ENCODE assay signal across 14 cellular contexts in genomic region chr18:49859006-49859359, GRCh38. TPM values are rescaled to one million over a fixed set of nuclear protein-coding genes. Genes with fewer than 3 reads are reported as not detected.
DNase-seq lines count a peak whose midpoint lies in the region; ATAC-seq, FAIRE-seq and TF ChIP-seq lines count a peak whose summit lies in the region.
"Had no signal": no experiment of that assay in that cellular context is flagged by ENCODE, and none has a peak within 500 bp of the region (broad histone marks: within the 10 kb centered on the region; RNA-seq: fewer than 3 reads in every experiment).

No MANE protein-coding gene starts in this region.

- H3K27ac Mint-ChIP-seq in Caco-2 (ENCODE audit: unreplicated experiment) (peak overlapping the region; percentile 79), glutamatergic neuron (ENCODE audit: unreplicated experiment) (no peak overlapping the region), neural progenitor cell (peak overlapping the region; percentile 14)
- H3K27ac Mint-ChIP-seq: activated CD4-positive, alpha-beta T cell treated with anti-CD3 and anti-CD28 coated beads for 36 hours; activated naive CD4-positive, alpha-beta T cell treated with anti-CD3 and anti-CD28 coated beads, Interleukin-2, amount 50 U/mL, for 72 hours had no signal

- H3K27me3 Mint-ChIP-seq in Caco-2 (ENCODE audit: insufficient read depth, unreplicated experiment) (no peaks in the 10 kb centered on the region), glutamatergic neuron (ENCODE audit: unreplicated experiment) (no peaks in the 10 kb centered on the region), neural progenitor cell (ENCODE audit: insufficient read depth, low read depth) (peaks cover 5% of the 10 kb centered on the region)
- H3K27me3 Mint-ChIP-seq: activated CD4-positive, alpha-beta T cell treated with anti-CD3 and anti-CD28 coated beads for 36 hours had no signal

- no peak overlapping the region for H3K4me3 Mint-ChIP-seq in Caco-2 (ENCODE audit: unreplicated experiment)
- H3K4me3 Mint-ChIP-seq in glutamatergic neuron (ENCODE audit: unreplicated experiment) = no peak overlapping the region
- no peak overlapping the region for H3K4me3 Mint-ChIP-seq in neural progenitor cell
- H3K4me3 Mint-ChIP-seq: activated CD4-positive, alpha-beta T cell treated with anti-CD3 and anti-CD28 coated beads for 36 hours; naive thymus-derived CD4-positive, alpha-beta T cell; T-helper 17 cell had no signal

- H3K4me3 ChIP-seq in Caco-2 (ENCODE audit: low read depth, low read length) (no peak overlapping the region), Peyer's patch (no peak overlapping the region), neural progenitor cell (no peak overlapping the region)
- H3K4me3 ChIP-seq: cardiac muscle cell, testis had no signal

- no peak for ATAC-seq in HG02642 (IDR thresholded peaks at IDR 0.05; ENCODE audit: poor library complexity, unreplicated experiment)
- ATAC-seq: activated CD4-positive, alpha-beta T cell treated with anti-CD3 and anti-CD28 coated beads for 36 hours; naive thymus-derived CD4-positive, alpha-beta T cell; T-helper 17 cell had no signal

- H3K36me3 ChIP-seq in Caco-2 (ENCODE audit: control insufficient read depth, insufficient read depth, low read length) (no peaks in the 10 kb centered on the region), Peyer's patch (peaks cover 0 to 6% (median 0%) of the 10 kb centered on the region in 3 donors), neural progenitor cell (no peaks in the 10 kb centered on the region)
- H3K36me3 ChIP-seq: cardiac muscle cell had no signal

- no peak for FAIRE-seq in frontal cortex (lab: Jason Lieb, UNC)

- H3K9me3 Mint-ChIP-seq in Caco-2 (ENCODE audit: unreplicated experiment) = no peaks in the 10 kb centered on the region
- peaks cover 2% of the 10 kb centered on the region for H3K9me3 Mint-ChIP-seq in glutamatergic neuron (ENCODE audit: unreplicated experiment)
- no peaks in the 10 kb centered on the region for H3K9me3 Mint-ChIP-seq in neural progenitor cell
- H3K9me3 Mint-ChIP-seq: activated naive CD4-positive, alpha-beta T cell treated with anti-CD3 and anti-CD28 coated beads, Interleukin-2, amount 50 U/mL, for 72 hours; naive thymus-derived CD4-positive, alpha-beta T cell had no signal

- no peak overlapping the region for H3K9ac ChIP-seq in neural progenitor cell

- TF ChIP-seq CTCF in Caco-2 (IDR thresholded peaks at IDR 0.05; ENCODE audit: insufficient read depth in 1 of 2, low read depth in 1 of 2, low read length in 1 of 2, severe bottlenecking in 1 of 2, unreplicated experiment in 1 of 2) (no peak), Peyer's patch (IDR thresholded peaks at IDR 0.05) (no peak), glutamatergic neuron (IDR thresholded peaks at IDR 0.05; ENCODE audit: partially characterized antibody, unreplicated experiment) (peak; percentile 57), neural progenitor cell (IDR thresholded peaks at IDR 0.05) (no peak)

- H3K4me2 ChIP-seq in neural progenitor cell = no peak overlapping the region

- H3F3A ChIP-seq in neural progenitor cell (ENCODE audit: low read depth) = no peaks in the 10 kb centered on the region

- CTCF ChIA-PET in Caco-2 (lab: Charles Lee) = interaction anchor here (0.6 to 1.4 kb wide), 12 partner anchors 10 to 394 kb away, joined by 3 to 12 read pairs (median 4); partner anchors contain the start of gene C18orf32

- no peaks in the 10 kb centered on the region for H4K20me1 ChIP-seq in neural progenitor cell (ENCODE audit: low read depth)

- no TSS peak for BruUV-seq in Caco-2 (replicated peaks; lab: Mats Ljungman, UMichigan)

- H3K27me3 ChIP-seq in Caco-2 (replicated peaks; ENCODE audit: control insufficient read depth, insufficient read depth, low read length) (no peaks in the 10 kb centered on the region), Peyer's patch (no peaks in the 10 kb centered on the region), neural progenitor cell (no peaks in the 10 kb centered on the region)
- H3K27me3 ChIP-seq: cardiac muscle cell, testis had no signal

- intact Hi-C loops in Caco-2 (cut with micrococcal nuclease; ENCODE audit: unreplicated experiment) = loop anchor here (2.0 to 5.0 kb wide), 3 partner anchors 47 to 298 kb away; partner anchors contain the start of gene ACAA2

- DNase-seq in Caco-2 (no peak), Peyer's patch (peak in 2 of 3 donors; percentile 84 to 86), glutamatergic neuron (no peak), neural progenitor cell (ENCODE audit: low spot score) (no peak), T-helper 2 cell (no peak), frontal cortex (ENCODE audit: low spot score in 2 of 2) (no peak), iPS-NIHi11 (ENCODE audit: low spot score) (no peak)

- TF ChIP-seq POLR2A in Peyer's patch (IDR thresholded peaks at IDR 0.05) = no peak

- H3K9me3 ChIP-seq in Caco-2 = no peaks in the 10 kb centered on the region
- H3K9me3 ChIP-seq in Peyer's patch = no peaks in the 10 kb centered on the region
- no peaks in the 10 kb centered on the region for H3K9me3 ChIP-seq in neural progenitor cell (ENCODE audit: low read depth)
- H3K9me3 ChIP-seq: testis had no signal

- H3K4me1 Mint-ChIP-seq in Caco-2 (ENCODE audit: low read depth, unreplicated experiment) = peaks cover 5% of the 10 kb centered on the region
- peaks cover 33% of the 10 kb centered on the region for H3K4me1 Mint-ChIP-seq in glutamatergic neuron (ENCODE audit: low read depth, unreplicated experiment)
- peaks cover 24% of the 10 kb centered on the region for H3K4me1 Mint-ChIP-seq in neural progenitor cell
- H3K4me1 Mint-ChIP-seq: activated CD4-positive, alpha-beta T cell treated with anti-CD3 and anti-CD28 coated beads for 36 hours; T-helper 17 cell had no signal

- POLR2A ChIA-PET in Caco-2 (lab: Charles Lee) = no interaction called here

- H3K27ac ChIP-seq in Peyer's patch = peak overlapping the region in 3 of 4 donors; percentile 64 to 95 (median 87)
- H3K27ac ChIP-seq in neural progenitor cell = no peak overlapping the region
- H3K27ac ChIP-seq: cardiac muscle cell, testis had no signal

- H3K4me1 ChIP-seq in Caco-2 = peaks cover 7% of the 10 kb centered on the region
- peaks cover 0 to 22% (median 3%) of the 10 kb centered on the region in 4 donors for H3K4me1 ChIP-seq in Peyer's patch
- H3K4me1 ChIP-seq in neural progenitor cell = peaks cover 8% of the 10 kb centered on the region
- H3K4me1 ChIP-seq: testis had no signal

- no peak overlapping the region for H2AFZ ChIP-seq in neural progenitor cell (replicated peaks)

- no peaks in the 10 kb centered on the region for H3K79me2 ChIP-seq in neural progenitor cell (ENCODE audit: low read depth)

- H3K36me3 Mint-ChIP-seq in Caco-2 (ENCODE audit: insufficient read depth, unreplicated experiment) = peaks cover 6% of the 10 kb centered on the region
- no peaks in the 10 kb centered on the region for H3K36me3 Mint-ChIP-seq in glutamatergic neuron (ENCODE audit: unreplicated experiment)
- no peaks in the 10 kb centered on the region for H3K36me3 Mint-ChIP-seq in neural progenitor cell
- H3K36me3 Mint-ChIP-seq: activated naive CD4-positive, alpha-beta T cell treated with anti-CD3 and anti-CD28 coated beads, Interleukin-2, amount 50 U/mL, for 72 hours; naive thymus-derived CD4-positive, alpha-beta T cell had no signal

RNA-seq across cellular contexts. Expression of gene ACAA2, which starts 45.6 kb away (rescaled TPM):
- total RNA-seq in Caco-2 (2022) (188 and 207 TPM in 2 replicates), Peyer's patch (100 to 1,000 TPM in 3 of 4 donors, 10 to 100 TPM in 1; 97.4 to 257 (median 143) TPM), glutamatergic neuron (ENCODE audit: unreplicated experiment) (109 TPM), neural progenitor cell (ENCODE audit: low replicate concordance) (70.9 and 91.9 TPM in 2 replicates), frontal cortex (23.2 TPM)

Comparison
In these comparisons a context has a peak if more than half of its experiments do, and no peak if none do; other contexts are left out.
1. DNase-seq: peak in Peyer's patch (2 of 3); none in Caco-2 (0 of 2), glutamatergic neuron (single experiment), neural progenitor cell (single experiment), T-helper 2 cell (0 of 5), frontal cortex (0 of 2) and iPS-NIHi11 (single experiment).